In genomic region chr17:28494445-28495188, GRCh38 we compare ENCODE assay signal across 7 cellular contexts. TPM values are rescaled to one million over a fixed set of nuclear protein-coding genes. Genes with fewer than 3 reads are reported as not detected.
DNase-seq lines count a peak whose midpoint lies in the region; TF ChIP-seq lines count a peak whose summit lies in the region.

No MANE protein-coding gene starts in this region.

- H3K27ac ChIP-seq in SJCRH30, result no peak overlapping the region
- no peak overlapping the region for H3K27ac ChIP-seq in trophoblast cell (ENCODE audit: low read depth, low read length)

- no peak overlapping the region for H2BK120ac ChIP-seq in trophoblast cell (ENCODE audit: insufficient read depth, low read length, poor library complexity)

- H2AK5ac ChIP-seq in trophoblast cell (ENCODE audit: low read length), result no peak overlapping the region

- H3K9me3 ChIP-seq in SJCRH30 (replicated peaks) (0 out of 2 replicates have a peak, but pooled peaks cover 3% of the 10 kb centered on the region), trophoblast cell (ENCODE audit: insufficient read depth, low read depth, low read length) (peaks cover 2% of the 10 kb centered on the region)

- H3K27me3 ChIP-seq in SJCRH30 (peaks cover 31% of the 10 kb centered on the region), trophoblast cell (ENCODE audit: insufficient read depth, low read length) (no peaks in the 10 kb centered on the region)

- H3K23ac ChIP-seq in trophoblast cell (ENCODE audit: low read length), result no peak overlapping the region

- no peak overlapping the region for H3K4me3 ChIP-seq in SJCRH30
- no peak overlapping the region for H3K4me3 ChIP-seq in trophoblast cell (ENCODE audit: low read depth, low read length)

- peak; percentile 95 for TF ChIP-seq CTCF in GM12874 (IDR thresholded peaks at IDR 0.05; ENCODE audit: insufficient read depth, low read depth, low read length)

- WGBS in trophoblast cell (ENCODE audit: extremely low coverage, insufficient coverage, insufficient read length), result no CpG with 5 or more reads among the region's 15 CpGs

- no peak overlapping the region for H2BK12ac ChIP-seq in trophoblast cell (ENCODE audit: low read length)

- no peak overlapping the region for H2AFZ ChIP-seq in trophoblast cell (ENCODE audit: insufficient read depth, low read length, poor library complexity)

- DNase-seq in Kasumi-1 (lab: John Stamatoyannopoulos, UW), result peak; percentile 57 to 68
- peak; percentile 72 to 86 for DNase-seq in SJCRH30
- DNase-seq in activated gamma-delta T cell treated with Interleukin-2 at 50 U/mL for 16 hours, result peak; percentile 80
- DNase-seq in globus pallidus (ENCODE audit: low spot score), result peak; percentile 54
- DNase-seq in trophoblast cell, result peak; percentile 42 to 77
- peak; percentile 86 for DNase-seq in ureter (ENCODE audit: low spot score)

- H3K4ac ChIP-seq in trophoblast cell (ENCODE audit: low read depth, low read length), result no peak overlapping the region

- H4K12ac ChIP-seq in trophoblast cell (ENCODE audit: low read depth, low read length), result no peak overlapping the region

- no peak overlapping the region for H3K14ac ChIP-seq in trophoblast cell (ENCODE audit: low read length)

- H3K4me2 ChIP-seq in trophoblast cell (ENCODE audit: low read length), result no peak overlapping the region

- H3K18ac ChIP-seq in trophoblast cell (ENCODE audit: low read length), result no peak overlapping the region

- H4K8ac ChIP-seq in trophoblast cell (ENCODE audit: low read depth, low read length), result no peak overlapping the region

- H3K36me3 ChIP-seq in SJCRH30, result no peaks in the 10 kb centered on the region
- no peaks in the 10 kb centered on the region for H3K36me3 ChIP-seq in trophoblast cell (ENCODE audit: control insufficient read depth in 1 of 2, insufficient read depth in 2 of 2, low read length in 2 of 2)

- no peak overlapping the region for H3K9ac ChIP-seq in trophoblast cell (ENCODE audit: low read length)

- H3K79me2 ChIP-seq in trophoblast cell (ENCODE audit: control insufficient read depth, insufficient read depth, low read length, poor library complexity), result no peaks in the 10 kb centered on the region

- no peaks in the 10 kb centered on the region for H3K79me1 ChIP-seq in trophoblast cell (ENCODE audit: low read length)

- H3K4me1 ChIP-seq in SJCRH30 (no peaks in the 10 kb centered on the region), trophoblast cell (ENCODE audit: control insufficient read depth in 1 of 2, insufficient read depth in 2 of 2, low read length in 2 of 2) (peaks cover 3 to 5% of the 10 kb centered on the region in 2 experiments)

- no peak overlapping the region for H2BK5ac ChIP-seq in trophoblast cell (ENCODE audit: low read depth, low read length, poor library complexity)

- H4K91ac ChIP-seq in trophoblast cell (ENCODE audit: low read depth, low read length), result no peak overlapping the region

RNA-seq across cellular contexts. Expression of gene FOXN1, which starts 11.5 kb away (rescaled TPM):
- total RNA-seq in SJCRH30 (2014; rRNA removed; shearing (Covaris generic)), result not detected in 2 replicates
- polyA plus RNA-seq in trophoblast cell (2013), result 0.05 and 0.12 TPM in 2 replicates
- 1.5 TPM for total RNA-seq in ureter

RNA-seq across cellular contexts. Expression of gene SLC13A2, which starts 21.2 kb away (rescaled TPM):
- not detected in 2 replicates for total RNA-seq in SJCRH30 (2014; rRNA removed; shearing (Covaris generic))
- not detected in 2 replicates for polyA plus RNA-seq in trophoblast cell (2013)
- 0.62 TPM for total RNA-seq in ureter

RNA-seq across cellular contexts. Expression of gene UNC119, which starts 57.8 kb away (rescaled TPM):
- total RNA-seq in SJCRH30 (2014; rRNA removed; shearing (Covaris generic)), result 53.7 and 58.7 TPM in 2 replicates
- 31.6 and 32.7 TPM in 2 replicates for polyA plus RNA-seq in trophoblast cell (2013)
- total RNA-seq in ureter, result 37.5 TPM
